Comparison of ENCODE assay signal across 16 cellular contexts in genomic region chr1:21028520-21029145, GRCh38.
"Had no signal": no experiment of that assay in that cellular context is flagged by ENCODE, and none has a peak within 500 bp of the region (broad histone marks: within the 10 kb centered on the region; RNA-seq: fewer than 3 reads in every experiment).

No MANE protein-coding gene starts in this region.

- H3K27me3 ChIP-seq: foreskin keratinocyte, right atrium auricular region, tibial artery had no signal

- H3K9me3 Mint-ChIP-seq: immature natural killer cell; stimulated activated effector memory CD8-positive, alpha-beta T cell treated with anti-CD3 and anti-CD28 coated beads, Interleukin-12 subunit alpha, Interleukin-12 subunit beta, amount 100 ng/mL, for 72 hours had no signal

- H3K4me1 ChIP-seq: foreskin keratinocyte, right atrium auricular region had no signal

- H3K36me3 ChIP-seq: right atrium auricular region, tibial artery had no signal

- H3K27ac ChIP-seq: coronary artery, foreskin keratinocyte, right atrium auricular region, tibial artery had no signal

- H3K4me3 ChIP-seq: coronary artery, right atrium auricular region, tibial artery had no signal

- ATAC-seq: foreskin keratinocyte; naive thymus-derived CD4-positive, alpha-beta T cell; stimulated activated effector memory CD8-positive, alpha-beta T cell treated with anti-CD3 and anti-CD28 coated beads, Interleukin-12 subunit alpha, Interleukin-12 subunit beta, amount 100 ng/mL, for 72 hours had no signal

- H3K27ac Mint-ChIP-seq: endodermal cell; stimulated activated effector memory CD8-positive, alpha-beta T cell treated with anti-CD3 and anti-CD28 coated beads, Interleukin-12 subunit alpha, Interleukin-12 subunit beta, amount 100 ng/mL, for 72 hours; stimulated activated naive CD8-positive, alpha-beta T cell treated with anti-CD3 and anti-CD28 coated beads, Interleukin-15, Interleukin-2, amounts not matched to agents 100 ng/mL and 50 ng/mL, for 24 hours had no signal

- H3K27me3 Mint-ChIP-seq: naive thymus-derived CD4-positive, alpha-beta T cell; stimulated activated naive CD8-positive, alpha-beta T cell treated with anti-CD3 and anti-CD28 coated beads, Interleukin-15, Interleukin-2, amounts not matched to agents 100 ng/mL and 50 ng/mL, for 24 hours had no signal

- H3K4me3 Mint-ChIP-seq: endodermal cell; naive thymus-derived CD4-positive, alpha-beta T cell; neural crest cell; stimulated activated effector memory CD8-positive, alpha-beta T cell treated with anti-CD3 and anti-CD28 coated beads, Interleukin-12 subunit alpha, Interleukin-12 subunit beta, amount 100 ng/mL, for 72 hours; stimulated activated naive CD8-positive, alpha-beta T cell treated with anti-CD3 and anti-CD28 coated beads, Interleukin-15, Interleukin-2, amounts not matched to agents 100 ng/mL and 50 ng/mL, for 24 hours had no signal

- DNase-seq: effector CD4-positive, alpha-beta T cell; endodermal cell; foreskin keratinocyte; immature natural killer cell; kidney; left cardiac atrium; mesendoderm; naive thymus-derived CD4-positive, alpha-beta T cell; stimulated activated CD4-positive, alpha-beta T cell treated with anti-CD3 and anti-CD28 coated beads, Interleukin-4, amount 100 ng/mL, for 1 hour; stimulated activated CD8-positive, alpha-beta memory T cell treated with anti-CD3 and anti-CD28 coated beads, Interleukin-4, amount 100 ng/mL, for 48 hours; tibial artery had no signal

- H3K9me3 ChIP-seq: right atrium auricular region, tibial artery had no signal
